ENCODE assay signal across 1 cellular context in the genomic region with DNA sequence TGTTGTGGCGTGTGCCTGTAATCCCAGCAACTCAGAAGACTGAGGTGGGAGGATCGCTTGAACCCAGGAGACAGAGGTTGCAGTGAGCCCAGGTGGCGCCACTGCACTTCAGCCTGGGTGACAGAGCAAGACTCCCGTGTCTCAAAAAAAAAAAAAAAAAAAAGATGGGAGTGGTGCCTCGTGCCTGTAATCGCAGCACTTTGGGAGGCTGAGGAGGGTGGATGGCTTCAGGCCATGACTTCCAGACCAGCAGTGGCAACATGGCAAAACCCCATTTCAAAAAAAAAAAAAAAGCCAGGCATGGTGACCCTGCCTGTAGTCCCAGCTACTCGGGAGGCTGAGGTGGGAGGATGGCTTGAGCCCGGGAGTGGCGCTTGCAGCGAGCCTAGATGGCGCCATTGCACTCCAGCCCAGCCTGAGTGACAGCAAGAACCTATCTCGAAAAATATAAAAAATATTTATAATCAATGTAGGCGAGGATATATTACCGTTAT.
TF ChIP-seq lines count a peak whose summit lies in the region.

No MANE protein-coding gene starts in this region.

TF ChIP-seq in HepG2, 621 proteins besides CTCF, POLR2A, EP300 and RAD21 (continues in another document):
- TF ChIP-seq, protein P1, sequence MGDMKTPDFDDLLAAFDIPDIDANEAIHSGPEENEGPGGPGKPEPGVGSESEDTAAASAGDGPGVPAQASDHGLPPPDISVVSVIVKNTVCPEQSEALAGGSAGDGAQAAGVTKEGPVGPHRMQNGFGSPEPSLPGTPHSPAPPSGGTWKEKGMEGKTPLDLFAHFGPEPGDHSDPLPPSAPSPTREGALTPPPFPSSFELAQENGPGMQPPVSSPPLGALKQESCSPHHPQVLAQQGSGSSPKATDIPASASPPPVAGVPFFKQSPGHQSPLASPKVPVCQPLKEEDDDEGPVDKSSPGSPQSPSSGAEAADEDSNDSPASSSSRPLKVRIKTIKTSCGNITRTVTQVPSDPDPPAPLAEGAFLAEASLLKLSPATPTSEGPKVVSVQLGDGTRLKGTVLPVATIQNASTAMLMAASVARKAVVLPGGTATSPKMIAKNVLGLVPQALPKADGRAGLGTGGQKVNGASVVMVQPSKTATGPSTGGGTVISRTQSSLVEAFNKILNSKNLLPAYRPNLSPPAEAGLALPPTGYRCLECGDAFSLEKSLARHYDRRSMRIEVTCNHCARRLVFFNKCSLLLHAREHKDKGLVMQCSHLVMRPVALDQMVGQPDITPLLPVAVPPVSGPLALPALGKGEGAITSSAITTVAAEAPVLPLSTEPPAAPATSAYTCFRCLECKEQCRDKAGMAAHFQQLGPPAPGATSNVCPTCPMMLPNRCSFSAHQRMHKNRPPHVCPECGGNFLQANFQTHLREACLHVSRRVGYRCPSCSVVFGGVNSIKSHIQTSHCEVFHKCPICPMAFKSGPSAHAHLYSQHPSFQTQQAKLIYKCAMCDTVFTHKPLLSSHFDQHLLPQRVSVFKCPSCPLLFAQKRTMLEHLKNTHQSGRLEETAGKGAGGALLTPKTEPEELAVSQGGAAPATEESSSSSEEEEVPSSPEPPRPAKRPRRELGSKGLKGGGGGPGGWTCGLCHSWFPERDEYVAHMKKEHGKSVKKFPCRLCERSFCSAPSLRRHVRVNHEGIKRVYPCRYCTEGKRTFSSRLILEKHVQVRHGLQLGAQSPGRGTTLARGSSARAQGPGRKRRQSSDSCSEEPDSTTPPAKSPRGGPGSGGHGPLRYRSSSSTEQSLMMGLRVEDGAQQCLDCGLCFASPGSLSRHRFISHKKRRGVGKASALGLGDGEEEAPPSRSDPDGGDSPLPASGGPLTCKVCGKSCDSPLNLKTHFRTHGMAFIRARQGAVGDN (CRISPR knock-in tag; IDR thresholded peaks at IDR 0.05), result peak; percentile 44
- TF ChIP-seq SAFB2 (CRISPR knock-in tag; IDR thresholded peaks at IDR 0.05; ENCODE audit: borderline replicate concordance, low read depth), result no peak
- no peak for TF ChIP-seq ZFAT (CRISPR knock-in tag; conservative IDR thresholded peaks at IDR 0.05)
- TF ChIP-seq KDM2A (CRISPR knock-in tag; IDR thresholded peaks at IDR 0.05; ENCODE audit: borderline replicate concordance, low read depth), result 0 out of 2 replicates have a peak, but pooled peaks have one; percentile 33
- TF ChIP-seq ZNF547 (CRISPR knock-in tag; IDR thresholded peaks at IDR 0.05), result no peak
- TF ChIP-seq RORA (CRISPR knock-in tag; IDR thresholded peaks at IDR 0.05), result no peak
- peak; percentile 52 for TF ChIP-seq STAG1 (CRISPR knock-in tag; IDR thresholded peaks at IDR 0.05)
- TF ChIP-seq, protein P2, sequence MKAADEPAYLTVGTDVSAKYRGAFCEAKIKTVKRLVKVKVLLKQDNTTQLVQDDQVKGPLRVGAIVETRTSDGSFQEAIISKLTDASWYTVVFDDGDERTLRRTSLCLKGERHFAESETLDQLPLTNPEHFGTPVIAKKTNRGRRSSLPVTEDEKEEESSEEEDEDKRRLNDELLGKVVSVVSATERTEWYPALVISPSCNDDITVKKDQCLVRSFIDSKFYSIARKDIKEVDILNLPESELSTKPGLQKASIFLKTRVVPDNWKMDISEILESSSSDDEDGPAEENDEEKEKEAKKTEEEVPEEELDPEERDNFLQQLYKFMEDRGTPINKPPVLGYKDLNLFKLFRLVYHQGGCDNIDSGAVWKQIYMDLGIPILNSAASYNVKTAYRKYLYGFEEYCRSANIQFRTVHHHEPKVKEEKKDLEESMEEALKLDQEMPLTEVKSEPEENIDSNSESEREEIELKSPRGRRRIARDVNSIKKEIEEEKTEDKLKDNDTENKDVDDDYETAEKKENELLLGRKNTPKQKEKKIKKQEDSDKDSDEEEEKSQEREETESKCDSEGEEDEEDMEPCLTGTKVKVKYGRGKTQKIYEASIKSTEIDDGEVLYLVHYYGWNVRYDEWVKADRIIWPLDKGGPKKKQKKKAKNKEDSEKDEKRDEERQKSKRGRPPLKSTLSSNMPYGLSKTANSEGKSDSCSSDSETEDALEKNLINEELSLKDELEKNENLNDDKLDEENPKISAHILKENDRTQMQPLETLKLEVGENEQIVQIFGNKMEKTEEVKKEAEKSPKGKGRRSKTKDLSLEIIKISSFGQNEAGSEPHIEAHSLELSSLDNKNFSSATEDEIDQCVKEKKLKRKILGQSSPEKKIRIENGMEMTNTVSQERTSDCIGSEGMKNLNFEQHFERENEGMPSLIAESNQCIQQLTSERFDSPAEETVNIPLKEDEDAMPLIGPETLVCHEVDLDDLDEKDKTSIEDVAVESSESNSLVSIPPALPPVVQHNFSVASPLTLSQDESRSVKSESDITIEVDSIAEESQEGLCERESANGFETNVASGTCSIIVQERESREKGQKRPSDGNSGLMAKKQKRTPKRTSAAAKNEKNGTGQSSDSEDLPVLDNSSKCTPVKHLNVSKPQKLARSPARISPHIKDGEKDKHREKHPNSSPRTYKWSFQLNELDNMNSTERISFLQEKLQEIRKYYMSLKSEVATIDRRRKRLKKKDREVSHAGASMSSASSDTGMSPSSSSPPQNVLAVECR (CRISPR knock-in tag; IDR thresholded peaks at IDR 0.05; ENCODE audit: borderline replicate concordance), result no peak
- no peak for TF ChIP-seq ATF7 (IDR thresholded peaks at IDR 0.05)
- no peak for TF ChIP-seq ATF7 (CRISPR knock-in tag; IDR thresholded peaks at IDR 0.05)
- TF ChIP-seq, protein P3, sequence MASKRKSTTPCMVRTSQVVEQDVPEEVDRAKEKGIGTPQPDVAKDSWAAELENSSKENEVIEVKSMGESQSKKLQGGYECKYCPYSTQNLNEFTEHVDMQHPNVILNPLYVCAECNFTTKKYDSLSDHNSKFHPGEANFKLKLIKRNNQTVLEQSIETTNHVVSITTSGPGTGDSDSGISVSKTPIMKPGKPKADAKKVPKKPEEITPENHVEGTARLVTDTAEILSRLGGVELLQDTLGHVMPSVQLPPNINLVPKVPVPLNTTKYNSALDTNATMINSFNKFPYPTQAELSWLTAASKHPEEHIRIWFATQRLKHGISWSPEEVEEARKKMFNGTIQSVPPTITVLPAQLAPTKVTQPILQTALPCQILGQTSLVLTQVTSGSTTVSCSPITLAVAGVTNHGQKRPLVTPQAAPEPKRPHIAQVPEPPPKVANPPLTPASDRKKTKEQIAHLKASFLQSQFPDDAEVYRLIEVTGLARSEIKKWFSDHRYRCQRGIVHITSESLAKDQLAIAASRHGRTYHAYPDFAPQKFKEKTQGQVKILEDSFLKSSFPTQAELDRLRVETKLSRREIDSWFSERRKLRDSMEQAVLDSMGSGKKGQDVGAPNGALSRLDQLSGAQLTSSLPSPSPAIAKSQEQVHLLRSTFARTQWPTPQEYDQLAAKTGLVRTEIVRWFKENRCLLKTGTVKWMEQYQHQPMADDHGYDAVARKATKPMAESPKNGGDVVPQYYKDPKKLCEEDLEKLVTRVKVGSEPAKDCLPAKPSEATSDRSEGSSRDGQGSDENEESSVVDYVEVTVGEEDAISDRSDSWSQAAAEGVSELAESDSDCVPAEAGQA (IDR thresholded peaks at IDR 0.05; ENCODE audit: low read depth), result no peak
- TF ChIP-seq, protein P3 (CRISPR knock-in tag; IDR thresholded peaks at IDR 0.05; ENCODE audit: borderline replicate concordance), result no peak
- TF ChIP-seq, protein P4, sequence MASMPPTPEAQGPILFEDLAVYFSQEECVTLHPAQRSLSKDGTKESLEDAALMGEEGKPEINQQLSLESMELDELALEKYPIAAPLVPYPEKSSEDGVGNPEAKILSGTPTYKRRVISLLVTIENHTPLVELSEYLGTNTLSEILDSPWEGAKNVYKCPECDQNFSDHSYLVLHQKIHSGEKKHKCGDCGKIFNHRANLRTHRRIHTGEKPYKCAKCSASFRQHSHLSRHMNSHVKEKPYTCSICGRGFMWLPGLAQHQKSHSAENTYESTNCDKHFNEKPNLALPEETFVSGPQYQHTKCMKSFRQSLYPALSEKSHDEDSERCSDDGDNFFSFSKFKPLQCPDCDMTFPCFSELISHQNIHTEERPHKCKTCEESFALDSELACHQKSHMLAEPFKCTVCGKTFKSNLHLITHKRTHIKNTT (CRISPR knock-in tag; IDR thresholded peaks at IDR 0.05), result no peak
- no peak for TF ChIP-seq HES4 (CRISPR knock-in tag; IDR thresholded peaks at IDR 0.05; ENCODE audit: borderline replicate concordance)
- TF ChIP-seq GTF3A (CRISPR knock-in tag; conservative IDR thresholded peaks at IDR 0.05), result no peak
- no peak for TF ChIP-seq ZSCAN21 (CRISPR knock-in tag; IDR thresholded peaks at IDR 0.05; ENCODE audit: borderline replicate concordance)
- TF ChIP-seq SP1 (IDR thresholded peaks at IDR 0.05), result no peak
- no peak for TF ChIP-seq SP1 (CRISPR knock-in tag; IDR thresholded peaks at IDR 0.05)
- 0 out of 2 replicates have a peak, but pooled peaks have one; percentile 14 for TF ChIP-seq MED1 (CRISPR knock-in tag; IDR thresholded peaks at IDR 0.05)
- TF ChIP-seq SPEN (CRISPR knock-in tag; IDR thresholded peaks at IDR 0.05; ENCODE audit: low read depth), result no peak
- TF ChIP-seq ZFP1 (CRISPR knock-in tag; IDR thresholded peaks at IDR 0.05), result no peak
- 0 out of 2 replicates have a peak, but pooled peaks have one; percentile 32 for TF ChIP-seq POLR2G (IDR thresholded peaks at IDR 0.05; ENCODE audit: low read depth, low read length)
- TF ChIP-seq PHF5A (CRISPR knock-in tag; IDR thresholded peaks at IDR 0.05; ENCODE audit: low read depth, unreplicated experiment), result no peak
- no peak for TF ChIP-seq SMYD3 (CRISPR knock-in tag; IDR thresholded peaks at IDR 0.05)
- no peak for TF ChIP-seq DR1 (CRISPR knock-in tag; IDR thresholded peaks at IDR 0.05)
- no peak for TF ChIP-seq ZNF224 (CRISPR knock-in tag; IDR thresholded peaks at IDR 0.05)
- TF ChIP-seq, protein P5, sequence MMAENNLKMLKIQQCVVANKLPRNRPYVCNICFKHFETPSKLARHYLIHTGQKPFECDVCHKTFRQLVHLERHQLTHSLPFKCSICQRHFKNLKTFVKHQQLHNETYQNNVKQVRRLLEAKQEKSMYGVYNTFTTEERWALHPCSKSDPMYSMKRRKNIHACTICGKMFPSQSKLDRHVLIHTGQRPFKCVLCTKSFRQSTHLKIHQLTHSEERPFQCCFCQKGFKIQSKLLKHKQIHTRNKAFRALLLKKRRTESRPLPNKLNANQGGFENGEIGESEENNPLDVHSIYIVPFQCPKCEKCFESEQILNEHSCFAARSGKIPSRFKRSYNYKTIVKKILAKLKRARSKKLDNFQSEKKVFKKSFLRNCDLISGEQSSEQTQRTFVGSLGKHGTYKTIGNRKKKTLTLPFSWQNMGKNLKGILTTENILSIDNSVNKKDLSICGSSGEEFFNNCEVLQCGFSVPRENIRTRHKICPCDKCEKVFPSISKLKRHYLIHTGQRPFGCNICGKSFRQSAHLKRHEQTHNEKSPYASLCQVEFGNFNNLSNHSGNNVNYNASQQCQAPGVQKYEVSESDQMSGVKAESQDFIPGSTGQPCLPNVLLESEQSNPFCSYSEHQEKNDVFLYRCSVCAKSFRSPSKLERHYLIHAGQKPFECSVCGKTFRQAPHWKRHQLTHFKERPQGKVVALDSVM (CRISPR knock-in tag; IDR thresholded peaks at IDR 0.05), result peak; percentile 96
- TF ChIP-seq GATAD2A (CRISPR knock-in tag; IDR thresholded peaks at IDR 0.05), result no peak
- TF ChIP-seq FOXP1 (IDR thresholded peaks at IDR 0.05), result no peak
- TF ChIP-seq FOXP1 (CRISPR knock-in tag; IDR thresholded peaks at IDR 0.05), result no peak
- TF ChIP-seq, protein P6, sequence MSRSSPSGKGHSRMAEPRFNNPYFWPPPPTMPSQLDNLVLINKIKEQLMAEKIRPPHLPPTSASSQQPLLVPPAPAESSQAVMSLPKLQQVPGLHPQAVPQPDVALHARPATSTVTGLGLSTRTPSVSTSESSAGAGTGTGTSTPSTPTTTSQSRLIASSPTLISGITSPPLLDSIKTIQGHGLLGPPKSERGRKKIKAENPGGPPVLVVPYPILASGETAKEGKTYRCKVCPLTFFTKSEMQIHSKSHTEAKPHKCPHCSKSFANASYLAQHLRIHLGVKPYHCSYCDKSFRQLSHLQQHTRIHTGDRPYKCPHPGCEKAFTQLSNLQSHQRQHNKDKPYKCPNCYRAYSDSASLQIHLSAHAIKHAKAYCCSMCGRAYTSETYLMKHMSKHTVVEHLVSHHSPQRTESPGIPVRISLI (CRISPR knock-in tag; IDR thresholded peaks at IDR 0.05; ENCODE audit: borderline replicate concordance), result peak; percentile 93
- TF ChIP-seq, protein P7, sequence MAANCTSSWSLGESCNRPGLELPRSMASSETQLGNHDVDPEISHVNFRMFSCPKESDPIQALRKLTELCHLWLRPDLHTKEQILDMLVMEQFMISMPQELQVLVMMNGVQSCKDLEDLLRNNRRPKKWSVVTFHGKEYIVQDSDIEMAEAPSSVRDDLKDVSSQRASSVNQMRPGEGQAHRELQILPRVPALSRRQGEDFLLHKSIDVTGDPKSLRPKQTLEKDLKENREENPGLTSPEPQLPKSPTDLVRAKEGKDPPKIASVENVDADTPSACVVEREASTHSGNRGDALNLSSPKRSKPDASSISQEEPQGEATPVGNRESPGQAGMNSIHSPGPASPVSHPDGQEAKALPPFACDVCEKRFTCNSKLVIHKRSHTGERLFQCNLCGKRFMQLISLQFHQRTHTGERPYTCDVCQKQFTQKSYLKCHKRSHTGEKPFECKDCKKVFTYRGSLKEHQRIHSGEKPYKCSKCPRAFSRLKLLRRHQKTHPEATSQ (CRISPR knock-in tag; IDR thresholded peaks at IDR 0.05; ENCODE audit: borderline replicate concordance), result no peak
- TF ChIP-seq ZNF883 (CRISPR knock-in tag; IDR thresholded peaks at IDR 0.05; ENCODE audit: not compliant biosample characterization), result no peak
- no peak for TF ChIP-seq RBM39 (IDR thresholded peaks at IDR 0.05; ENCODE audit: low read depth, low read length, poor library complexity, severe bottlenecking)
- TF ChIP-seq, protein P8, sequence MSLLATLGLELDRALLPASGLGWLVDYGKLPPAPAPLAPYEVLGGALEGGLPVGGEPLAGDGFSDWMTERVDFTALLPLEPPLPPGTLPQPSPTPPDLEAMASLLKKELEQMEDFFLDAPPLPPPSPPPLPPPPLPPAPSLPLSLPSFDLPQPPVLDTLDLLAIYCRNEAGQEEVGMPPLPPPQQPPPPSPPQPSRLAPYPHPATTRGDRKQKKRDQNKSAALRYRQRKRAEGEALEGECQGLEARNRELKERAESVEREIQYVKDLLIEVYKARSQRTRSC (CRISPR knock-in tag; IDR thresholded peaks at IDR 0.05; ENCODE audit: low read depth), result no peak
- TF ChIP-seq RFXANK (CRISPR knock-in tag; IDR thresholded peaks at IDR 0.05), result no peak
